In the genomic region with DNA sequence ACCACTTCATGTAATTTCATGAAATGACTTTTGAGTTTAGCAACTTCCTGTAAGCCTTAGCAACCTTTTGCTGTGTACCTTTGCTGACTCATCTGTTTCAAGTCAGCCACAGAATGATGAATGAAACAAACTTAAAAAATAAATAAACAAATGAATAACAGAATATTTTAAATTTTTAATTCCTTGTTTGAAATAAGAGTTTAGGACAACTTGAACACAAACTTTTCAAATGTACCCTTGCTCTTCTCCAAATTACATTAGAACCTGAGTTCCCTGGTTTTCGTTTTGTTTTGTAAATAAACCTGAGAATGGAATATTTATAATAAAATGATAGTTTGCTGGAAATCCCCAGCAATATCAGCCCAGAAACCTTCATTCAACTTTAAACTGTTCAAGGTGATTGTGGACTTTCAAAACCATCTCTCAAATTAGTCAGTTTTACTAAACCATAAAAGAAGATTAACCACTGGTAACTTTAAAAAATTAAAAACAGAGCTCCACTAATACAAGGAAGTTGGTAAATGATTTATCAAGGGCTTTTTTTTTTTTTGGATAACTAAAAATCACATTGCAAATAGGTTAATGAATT, we compare ENCODE assay signal across 8 cellular contexts. TPM values are rescaled to one million over a fixed set of nuclear protein-coding genes. Genes with fewer than 3 reads are reported as not detected.
DNase-seq lines count a peak whose midpoint lies in the region; ATAC-seq and TF ChIP-seq lines count a peak whose summit lies in the region.

No MANE protein-coding gene starts in this region.

- peaks cover 21% of the 10 kb centered on the region for H3K4me1 ChIP-seq in hepatocyte (ENCODE audit: insufficient read depth)
- H3K4me1 ChIP-seq in testis, result no peaks in the 10 kb centered on the region

- TF ChIP-seq CTCF in hepatocyte (IDR thresholded peaks at IDR 0.05; ENCODE audit: poor library complexity) (no peak), testis (IDR thresholded peaks at IDR 0.05) (no peak)

- peaks cover 20% of the 10 kb centered on the region for H3K79me2 ChIP-seq in hepatocyte

- no peaks in the 10 kb centered on the region for H3K9me3 ChIP-seq in hepatocyte (ENCODE audit: low read depth)
- no peaks in the 10 kb centered on the region for H3K9me3 ChIP-seq in testis

- DNase-seq in DMS153 (lab: John Stamatoyannopoulos, UW) (peak; percentile 81), SIG-M5 (lab: John Stamatoyannopoulos, UW) (peak; percentile 22), hepatocyte (ENCODE audit: low spot score) (peak; percentile 39), testis (no peak), cerebellar cortex (ENCODE audit: low spot score) (no peak), NAMALWA (ENCODE audit: low spot score) (no peak)

- TF ChIP-seq POLR2A in testis (IDR thresholded peaks at IDR 0.05), result no peak

- peak overlapping the region; percentile 6 for H3K4me2 ChIP-seq in hepatocyte

- no peak overlapping the region for H2AFZ ChIP-seq in hepatocyte

- no peaks in the 10 kb centered on the region for H3K9me2 ChIP-seq in hepatocyte (replicated peaks; ENCODE audit: insufficient read depth)

- intact Hi-C loops in testis (cut with DNase I; ENCODE audit: low total_unique reads), result no loop called here

- peak; percentile 74 for ATAC-seq in GM19397 (IDR thresholded peaks at IDR 0.05; ENCODE audit: unreplicated experiment)
- ATAC-seq in HG03342 (IDR thresholded peaks at IDR 0.05; ENCODE audit: unreplicated experiment), result peak; percentile 81

- WGBS in hepatocyte (ENCODE audit: low lambda C conversion rate, missing lambda C conversion rate), result 15% methylated on average over 1 of the region's 1 CpG
- 12 to 80% methylated on average over 1 of the region's 1 CpG for WGBS in testis, 2 donors

- H3K36me3 ChIP-seq in hepatocyte (replicated peaks; ENCODE audit: insufficient read depth, low read depth) (no peaks in the 10 kb centered on the region), testis (ENCODE audit: low read depth, missing control alignments) (no peaks in the 10 kb centered on the region)

- no peak overlapping the region for H3K4me3 ChIP-seq in hepatocyte
- H3K4me3 ChIP-seq in testis, result no peak overlapping the region

- H3K27ac ChIP-seq in hepatocyte (peak overlapping the region; percentile 85), testis (no peak overlapping the region)

- H3K27me3 ChIP-seq in hepatocyte, result no peaks in the 10 kb centered on the region
- no peaks in the 10 kb centered on the region for H3K27me3 ChIP-seq in testis

- no peaks in the 10 kb centered on the region for H4K20me1 ChIP-seq in hepatocyte (ENCODE audit: insufficient read depth, poor library complexity, severe bottlenecking)

RNA-seq across cellular contexts. Expression of gene MBOAT1, which starts 10.1 kb away (rescaled TPM):
- total RNA-seq in hepatocyte (7.1 and 10.4 TPM in 2 replicates), testis (1 to 10 TPM; 4.1 to 5.3 TPM)
- polyA plus RNA-seq in hepatocyte (0.74 and 3.8 TPM in 2 replicates), testis (ENCODE audit: insufficient read depth, low read depth, low replicate concordance) (4.5 TPM)

Comparison
In these comparisons a context has a peak if more than half of its experiments do, and no peak if none do; other contexts are left out.
1. DNase-seq: peak in DMS153 (single experiment), SIG-M5 (single experiment) and hepatocyte (single experiment); none in testis (single experiment), cerebellar cortex (single experiment) and NAMALWA (single experiment).